8 cellular contexts compared by ENCODE assay signal in genomic region chr2:160406591-160407392, GRCh38.
DNase-seq lines count a peak whose midpoint lies in the region; TF ChIP-seq lines count a peak whose summit lies in the region.

No MANE protein-coding gene starts in this region.

- H3K4me1 ChIP-seq in HEK293 (ENCODE audit: control insufficient read depth, insufficient read depth, low read length), result peaks cover 27% of the 10 kb centered on the region

- H3K36me3 ChIP-seq in HEK293 (ENCODE audit: control insufficient read depth in 2 of 2, insufficient read depth in 1 of 2, low read length in 2 of 2), result no peaks in the 10 kb centered on the region

- H3K27ac ChIP-seq in HEK293 (ENCODE audit: extremely low read depth, low read depth, low read length), result peak overlapping the region; percentile 86
- peak overlapping the region; percentile 62 for H3K27ac ChIP-seq in VCaP
- peak overlapping the region; percentile 71 for H3K27ac ChIP-seq in layer of hippocampus (ENCODE audit: low read depth, low read length)

- POLR2A ChIA-PET in HEK293 (lab: Yijun Ruan, JAX), result interaction anchor here (0.6 to 1.1 kb wide), 2 partner anchors 52 to 137 kb away, joined by 3 to 5 read pairs; no protein-coding TSS in a partner anchor

- no peaks in the 10 kb centered on the region for H3K27me3 ChIP-seq in layer of hippocampus (ENCODE audit: control insufficient read depth, insufficient read depth, low read length)

- no peaks in the 10 kb centered on the region for H3K9me3 ChIP-seq in HEK293 (ENCODE audit: control insufficient read depth, insufficient read depth, low read depth, low read length)

- peak overlapping the region; percentile 56 for H3K4me3 ChIP-seq in HEK293 (ENCODE audit: low read depth, low read length)

- DNase-seq in GM03348 (ENCODE audit: low spot score) (peak; percentile 24), NCI-H1092 (lab: John Stamatoyannopoulos, UW) (peak; percentile 12), retina (no peak)
- peak; percentile 89 for DNase-seq in central memory CD4-positive, alpha-beta T cell
- peak; percentile 31 to 57 (median 48) for DNase-seq in stimulated activated CD4-positive, alpha-beta T cell treated with anti-CD3 and anti-CD28 coated beads, Interleukin-1b, Interleukin-23, amount 100 ng/mL, for 24 hours (ENCODE audit: low read depth in 4 of 4, low spot score in 1 of 4)

- CTCF ChIA-PET in HEK293 (lab: Yijun Ruan, JAX), result interaction anchor here (0.8 kb wide), 1 partner anchor 82 kb away, joined by 4 read pairs; no protein-coding TSS in a partner anchor

- peak; percentile 71 for TF ChIP-seq CTCF in HEK293 (tag by site-specific recombination; IDR thresholded peaks at IDR 0.05)
- no peak for TF ChIP-seq CTCF in VCaP (conservative IDR thresholded peaks at IDR 0.05)

TF ChIP-seq in HEK293, 187 proteins besides CTCF, POLR2A, EP300 and RAD21 (continues in another document):
- TF ChIP-seq ZNF169 (tag by site-specific recombination; IDR thresholded peaks at IDR 0.05) (no peak), YY2 (tag by site-specific recombination; IDR thresholded peaks at IDR 0.05) (no peak), PRDM1 (tag by site-specific recombination; IDR thresholded peaks at IDR 0.05) (peak; percentile 89), ZNF311 (tag by site-specific recombination; IDR thresholded peaks at IDR 0.05; ENCODE audit: borderline replicate concordance) (no peak), SP3 (tag by site-specific recombination; IDR thresholded peaks at IDR 0.05) (no peak), ELK4 (IDR thresholded peaks at IDR 0.05; ENCODE audit: borderline replicate concordance, low read depth, low read length) (no peak), ZNF211 (tag by site-specific recombination; IDR thresholded peaks at IDR 0.05; ENCODE audit: low read depth) (no peak), ZBTB48 (tag by site-specific recombination; IDR thresholded peaks at IDR 0.05) (no peak), ZNF362 (tag by site-specific recombination; IDR thresholded peaks at IDR 0.05) (0 out of 2 replicates have a peak, but pooled peaks have one; percentile 39), ZNF341 (tag by site-specific recombination; IDR thresholded peaks at IDR 0.05; ENCODE audit: low read depth) (no peak), ZBTB1 (tag by site-specific recombination; IDR thresholded peaks at IDR 0.05) (no peak), HIC1 (tag by site-specific recombination; IDR thresholded peaks at IDR 0.05) (no peak), ZNF398 (tag by site-specific recombination; IDR thresholded peaks at IDR 0.05) (peak; percentile 21; the same call in 1 of the 2 replicates), ZBTB26 (tag by site-specific recombination; optimal IDR thresholded peaks at IDR 0.05) (peak; percentile 73), ZNF112 (tag by site-specific recombination; IDR thresholded peaks at IDR 0.05) (no peak), ZNF580 (tag by site-specific recombination; IDR thresholded peaks at IDR 0.05) (0 out of 2 replicates have a peak, but pooled peaks have one; percentile 28), ZNF121 (tag by site-specific recombination; IDR thresholded peaks at IDR 0.05) (no peak), ZSCAN5A (tag by site-specific recombination; IDR thresholded peaks at IDR 0.05) (no peak), ZNF155 (tag by site-specific recombination; IDR thresholded peaks at IDR 0.05) (no peak), EGR2 (tag by site-specific recombination; IDR thresholded peaks at IDR 0.05; ENCODE audit: low read depth) (no peak), ZNF18 (tag by site-specific recombination; IDR thresholded peaks at IDR 0.05) (no peak), BCL11A (tag by site-specific recombination; IDR thresholded peaks at IDR 0.05; ENCODE audit: low read depth) (no peak), ZSCAN23 (tag by site-specific recombination; IDR thresholded peaks at IDR 0.05) (no peak)
